1 cellular context compared by ENCODE assay signal in the genomic region with DNA sequence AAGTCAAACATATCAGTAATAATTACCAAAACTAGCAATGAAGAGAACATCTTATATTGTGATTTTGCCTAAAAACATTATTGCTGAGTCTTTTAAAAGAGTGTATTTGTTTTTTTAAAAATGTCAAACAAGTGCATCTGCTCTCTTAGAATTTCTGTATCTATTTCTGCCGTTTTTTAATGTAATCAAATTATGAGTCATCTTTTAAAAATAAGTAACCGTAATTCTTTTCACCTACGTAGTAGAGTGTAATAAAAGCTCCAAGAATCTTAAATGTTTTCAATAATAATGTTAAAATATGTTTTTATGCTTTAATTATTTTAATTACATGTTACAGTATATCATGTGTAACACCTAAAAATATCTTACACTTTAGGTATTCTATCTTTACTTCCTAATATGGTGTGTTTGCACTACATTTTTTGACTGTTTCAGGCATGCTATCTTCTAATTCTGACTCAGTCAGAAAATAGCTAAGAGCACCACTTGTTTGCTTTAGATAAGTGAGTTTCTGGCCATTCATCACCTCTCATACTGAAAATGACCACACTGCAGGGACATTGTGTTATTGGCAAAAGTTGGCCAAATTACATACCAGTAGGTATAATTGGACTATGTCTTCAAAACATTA.
TF ChIP-seq lines count a peak whose summit lies in the region.

No MANE protein-coding gene starts in this region.

TF ChIP-seq in SK-N-SH, 30 proteins besides CTCF, POLR2A, EP300 and RAD21 (continued from another document):
- TF ChIP-seq, protein P1, sequence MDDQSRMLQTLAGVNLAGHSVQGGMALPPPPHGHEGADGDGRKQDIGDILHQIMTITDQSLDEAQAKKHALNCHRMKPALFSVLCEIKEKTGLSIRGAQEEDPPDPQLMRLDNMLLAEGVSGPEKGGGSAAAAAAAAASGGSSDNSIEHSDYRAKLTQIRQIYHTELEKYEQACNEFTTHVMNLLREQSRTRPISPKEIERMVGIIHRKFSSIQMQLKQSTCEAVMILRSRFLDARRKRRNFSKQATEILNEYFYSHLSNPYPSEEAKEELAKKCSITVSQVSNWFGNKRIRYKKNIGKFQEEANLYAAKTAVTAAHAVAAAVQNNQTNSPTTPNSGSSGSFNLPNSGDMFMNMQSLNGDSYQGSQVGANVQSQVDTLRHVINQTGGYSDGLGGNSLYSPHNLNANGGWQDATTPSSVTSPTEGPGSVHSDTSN (IDR thresholded peaks at IDR 0.05): no peak
- TF ChIP-seq ELF1 (IDR thresholded peaks at IDR 0.05): no peak
- no peak for TF ChIP-seq FOXJ3 (CRISPR knock-in tag; IDR thresholded peaks at IDR 0.05)
- TF ChIP-seq RFX5 (IDR thresholded peaks at IDR 0.05; ENCODE audit: low read length): no peak
- TF ChIP-seq GATA2 (CRISPR knock-in tag; IDR thresholded peaks at IDR 0.05): no peak
- no peak for TF ChIP-seq NRF1 (IDR thresholded peaks at IDR 0.05; ENCODE audit: low read depth, low read length)
- TF ChIP-seq TCF12 (IDR thresholded peaks at IDR 0.05): no peak
- TF ChIP-seq EZH2phosphoT487 (IDR thresholded peaks at IDR 0.05; ENCODE audit: borderline replicate concordance, low read depth): no peak
- no peak for TF ChIP-seq FOXM1 (IDR thresholded peaks at IDR 0.05; ENCODE audit: low read depth)
- TF ChIP-seq POLR2AphosphoS5 (IDR thresholded peaks at IDR 0.05; ENCODE audit: low read depth, low read length): no peak
- no peak for TF ChIP-seq GABPA (IDR thresholded peaks at IDR 0.05; ENCODE audit: low read depth)
- TF ChIP-seq SIN3A (IDR thresholded peaks at IDR 0.05; ENCODE audit: borderline replicate concordance, low read depth, low read length): no peak
- no peak for TF ChIP-seq CHD2 (IDR thresholded peaks at IDR 0.05; ENCODE audit: low read length, partially characterized antibody)
- TF ChIP-seq, protein P2, sequence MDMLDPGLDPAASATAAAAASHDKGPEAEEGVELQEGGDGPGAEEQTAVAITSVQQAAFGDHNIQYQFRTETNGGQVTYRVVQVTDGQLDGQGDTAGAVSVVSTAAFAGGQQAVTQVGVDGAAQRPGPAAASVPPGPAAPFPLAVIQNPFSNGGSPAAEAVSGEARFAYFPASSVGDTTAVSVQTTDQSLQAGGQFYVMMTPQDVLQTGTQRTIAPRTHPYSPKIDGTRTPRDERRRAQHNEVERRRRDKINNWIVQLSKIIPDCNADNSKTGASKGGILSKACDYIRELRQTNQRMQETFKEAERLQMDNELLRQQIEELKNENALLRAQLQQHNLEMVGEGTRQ (IDR thresholded peaks at IDR 0.05; ENCODE audit: borderline replicate concordance, low read depth, low read length): no peak
TF ChIP-seq in SK-N-SH: peak in this region for 0.
